ENCODE assay signal across 8 cellular contexts in the genomic region with DNA sequence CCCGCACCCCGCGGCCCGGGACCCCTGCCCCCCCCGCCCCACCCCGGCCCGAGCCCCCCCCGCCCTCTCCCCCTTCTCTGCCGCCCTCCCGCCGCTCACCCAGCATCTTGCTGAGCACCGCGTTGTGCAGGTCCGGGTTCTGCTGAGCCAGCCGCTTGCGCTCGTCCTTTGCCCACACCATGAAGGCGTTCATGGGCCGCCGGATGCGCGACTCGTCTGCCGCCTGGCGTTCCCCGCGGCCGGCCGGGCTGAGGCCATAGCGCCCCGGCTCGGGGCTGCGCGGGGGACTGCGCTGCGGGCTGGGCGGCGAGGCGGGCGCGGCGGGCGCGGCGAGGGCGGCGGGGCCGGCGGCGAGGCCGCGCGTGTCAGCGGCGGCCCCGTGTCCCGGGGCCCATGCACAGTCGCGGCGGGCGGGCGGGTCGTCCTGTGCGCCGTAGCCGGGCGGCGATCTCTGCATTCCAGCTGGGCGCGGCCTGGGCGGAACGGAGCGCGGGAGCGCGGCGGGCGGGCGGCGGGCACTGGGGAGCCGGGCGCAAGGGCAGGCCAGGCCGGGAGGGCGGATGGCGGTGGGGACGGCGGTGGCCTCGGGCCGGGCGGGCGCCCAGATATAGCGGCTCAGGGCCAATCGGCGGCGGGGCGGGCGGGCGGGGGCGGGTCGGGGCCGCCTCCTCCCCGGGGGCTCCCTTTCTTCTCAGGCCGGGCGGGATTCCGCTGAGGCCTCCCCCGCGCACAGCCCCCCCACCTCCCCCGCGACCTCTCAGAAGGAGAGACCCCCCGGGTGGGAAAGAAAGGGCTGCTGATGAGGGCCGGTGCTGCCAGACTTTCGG. TPM values are rescaled to one million over a fixed set of nuclear protein-coding genes. Genes with fewer than 3 reads are reported as not detected.
A peak's percentile ranks its signal among the peaks of the same experiment; 100 is the strongest.
DNase-seq lines count a peak whose midpoint lies in the region; ATAC-seq and TF ChIP-seq lines count a peak whose summit lies in the region.

A gene (minus strand): TSS at position 580 of the 827 bp plus-strand sequence. CDS start 123 bp downstream, at position 457.

- peak; percentile 72 to 80 for ATAC-seq in activated T-cell treated with anti-CD3 and anti-CD28 coated beads, Interleukin-2, amount 50 U/mL, for 72 hours (replicated peaks in 1 of 2)
- peak; percentile 19 for ATAC-seq in stimulated activated naive CD8-positive, alpha-beta T cell treated with anti-CD3 and anti-CD28 coated beads, Interleukin-15, Interleukin-2, amounts not matched to agents 100 U/mL and 50 U/mL, for 24 hours
- ATAC-seq in GM18502 (IDR thresholded peaks at IDR 0.05; ENCODE audit: poor library complexity, unreplicated experiment): no peak
- no peak for ATAC-seq in GM19452 (IDR thresholded peaks at IDR 0.05; ENCODE audit: unreplicated experiment)

- no peaks in the 10 kb centered on the region for H3K36me3 Mint-ChIP-seq in activated T-cell treated with anti-CD3 and anti-CD28 coated beads, Interleukin-2, amount 50 U/mL, for 72 hours (ENCODE audit: insufficient read depth in 2 of 2)

- DNase-seq in activated T-cell treated with anti-CD3 and anti-CD28 coated beads for 48 hours (ENCODE audit: low read depth) (peak; percentile 37), activated T-cell treated with anti-CD3 and anti-CD28 coated beads for 4 hours (no peak), left ventricle myocardium inferior (peak; percentile 64), NCI-H226 (no peak)
- DNase-seq in activated T-cell treated with anti-CD3 and anti-CD28 coated beads, Interleukin-2, amount 50 U/mL, for 72 hours: peak; percentile 64 to 72
- DNase-seq in stimulated activated naive CD8-positive, alpha-beta T cell treated with anti-CD3 and anti-CD28 coated beads, Interleukin-15, Interleukin-2, amounts not matched to agents 100 U/mL and 50 U/mL, for 24 hours: peak; percentile 53

- peaks cover 19% of the 10 kb centered on the region for H3K36me3 ChIP-seq in left ventricle myocardium inferior

- peaks cover 45% of the 10 kb centered on the region for H3K4me1 ChIP-seq in left ventricle myocardium inferior

- H3K9me3 Mint-ChIP-seq in activated T-cell treated with anti-CD3 and anti-CD28 coated beads, Interleukin-2, amount 50 U/mL, for 72 hours: no peaks in the 10 kb centered on the region

- no peak for TF ChIP-seq CTCF in left ventricle myocardium inferior (IDR thresholded peaks at IDR 0.05; ENCODE audit: borderline replicate concordance)

- peaks cover 94% of the 10 kb centered on the region for H3K27me3 ChIP-seq in left ventricle myocardium inferior (ENCODE audit: low read depth)

- intact Hi-C loops in left ventricle myocardium inferior (cut with micrococcal nuclease): no loop called here

- H3K27ac Mint-ChIP-seq in activated T-cell treated with anti-CD3 and anti-CD28 coated beads, Interleukin-2, amount 50 U/mL, for 72 hours: no peak within 1 kb of the TSS

- peak within 1 kb of the TSS; percentile 95 for H3K27ac ChIP-seq in left ventricle myocardium inferior (replicated peaks)

- no peaks in the 10 kb centered on the region for H3K9me3 ChIP-seq in left ventricle myocardium inferior (replicated peaks)

- peaks cover 4% of the 10 kb centered on the region for H3K4me1 Mint-ChIP-seq in activated T-cell treated with anti-CD3 and anti-CD28 coated beads, Interleukin-2, amount 50 U/mL, for 72 hours (ENCODE audit: low read depth)

- peak within 1 kb of the TSS; percentile 47 to 79 for H3K4me3 Mint-ChIP-seq in activated T-cell treated with anti-CD3 and anti-CD28 coated beads, Interleukin-2, amount 50 U/mL, for 72 hours

- H3K27me3 Mint-ChIP-seq in activated T-cell treated with anti-CD3 and anti-CD28 coated beads, Interleukin-2, amount 50 U/mL, for 72 hours (ENCODE audit: low read depth): peaks cover 36% of the 10 kb centered on the region

- peak within 1 kb of the TSS; percentile 71 for H3K4me3 ChIP-seq in left ventricle myocardium inferior

RNA-seq across cellular contexts. Expression of the gene that starts here (rescaled TPM):
- total RNA-seq in activated T-cell treated with anti-CD3 and anti-CD28 coated beads, Interleukin-2, amount 50 U/mL, for 72 hours: under 1 TPM; 0.46 to 0.72 TPM
- total RNA-seq in left ventricle myocardium inferior: 30.5 TPM

Comparison
In these comparisons a context has a peak if more than half of its experiments do, and no peak if none do; other contexts are left out.
1. RNA of the gene that starts here (total RNA-seq): 30.5 TPM in left ventricle myocardium inferior (single experiment); 0.46 to 0.72 TPM in activated T-cell treated with anti-CD3 and anti-CD28 coated beads, Interleukin-2, amount 50 U/mL, for 72 hours; every median in the first group is over 10 times any median in the second.
2. DNase-seq: peak in activated T-cell treated with anti-CD3 and anti-CD28 coated beads for 48 hours (single experiment), left ventricle myocardium inferior (single experiment) and stimulated activated naive CD8-positive, alpha-beta T cell treated with anti-CD3 and anti-CD28 coated beads, Interleukin-15, Interleukin-2, amounts not matched to agents 100 U/mL and 50 U/mL, for 24 hours (single experiment); none in activated T-cell treated with anti-CD3 and anti-CD28 coated beads for 4 hours (single experiment) and NCI-H226 (single experiment).
3. Peak in DNase-seq and ATAC-seq in activated T-cell treated with anti-CD3 and anti-CD28 coated beads, Interleukin-2, amount 50 U/mL, for 72 hours; RNA of the gene not detected or under 1 TPM.